Comparison of ENCODE assay signal across 8 cellular contexts in genomic region chr4:48268956-48269860, GRCh38. TPM values are rescaled to one million over a fixed set of nuclear protein-coding genes. Genes with fewer than 3 reads are reported as not detected.
DNase-seq lines count a peak whose midpoint lies in the region; ATAC-seq and TF ChIP-seq lines count a peak whose summit lies in the region.

Gene TEC (minus strand): TSS chr4:48269838. CDS start chr4:48228614, 41,224 bp downstream.

- no peaks in the 10 kb centered on the region for H3K9me2 ChIP-seq in hepatocyte (replicated peaks; ENCODE audit: insufficient read depth)

- H3K4me3 ChIP-seq in hepatocyte (peak within 1 kb of the TSS; percentile 84), skeletal muscle cell (ENCODE audit: low read depth, low read length) (peak within 1 kb of the TSS; percentile 68)

- peak within 1 kb of the TSS; percentile 86 for H3K4me3 Mint-ChIP-seq in activated naive CD8-positive, alpha-beta T cell treated with anti-CD3 and anti-CD28 coated beads, Interleukin-2, amount 50 U/mL, for 24 hours

- H3K9me3 Mint-ChIP-seq in activated naive CD8-positive, alpha-beta T cell treated with anti-CD3 and anti-CD28 coated beads, Interleukin-2, amount 50 U/mL, for 24 hours = no peaks in the 10 kb centered on the region

- TF ChIP-seq CTCF in C4-2B (conservative IDR thresholded peaks at IDR 0.05) (no peak), hepatocyte (IDR thresholded peaks at IDR 0.05; ENCODE audit: poor library complexity) (no peak)

- ATAC-seq in GM19023 (IDR thresholded peaks at IDR 0.05; ENCODE audit: unreplicated experiment) (peak; percentile 32), HG03159 (IDR thresholded peaks at IDR 0.05; ENCODE audit: unreplicated experiment) (peak; percentile 27)
- ATAC-seq in activated naive CD8-positive, alpha-beta T cell treated with anti-CD3 and anti-CD28 coated beads, Interleukin-2, amount 50 U/mL, for 24 hours = peak; percentile 41

- no peaks in the 10 kb centered on the region for H3K9me3 ChIP-seq in hepatocyte (ENCODE audit: low read depth)

- H3K27me3 Mint-ChIP-seq in activated naive CD8-positive, alpha-beta T cell treated with anti-CD3 and anti-CD28 coated beads, Interleukin-2, amount 50 U/mL, for 24 hours = no peaks in the 10 kb centered on the region

- peaks cover 3% of the 10 kb centered on the region for H3K4me1 ChIP-seq in hepatocyte (ENCODE audit: insufficient read depth)

- peaks cover 20% of the 10 kb centered on the region for H3K79me2 ChIP-seq in hepatocyte

- peak within 1 kb of the TSS; percentile 97 for H3K4me2 ChIP-seq in hepatocyte

- H4K20me1 ChIP-seq in hepatocyte (ENCODE audit: insufficient read depth, poor library complexity, severe bottlenecking) = no peaks in the 10 kb centered on the region

- 3% methylated on average over 45 of the region's 63 CpGs for WGBS in hepatocyte (ENCODE audit: low lambda C conversion rate, missing lambda C conversion rate)

- H3K27ac ChIP-seq in C4-2B (peak within 1 kb of the TSS; percentile 86), hepatocyte (peak within 1 kb of the TSS; percentile 95)

- peaks cover 21% of the 10 kb centered on the region for H3K4me1 Mint-ChIP-seq in activated naive CD8-positive, alpha-beta T cell treated with anti-CD3 and anti-CD28 coated beads, Interleukin-2, amount 50 U/mL, for 24 hours

- DNase-seq in activated naive CD8-positive, alpha-beta T cell treated with anti-CD3 and anti-CD28 coated beads, Interleukin-2, amount 50 U/mL, for 24 hours = peak; percentile 34
- DNase-seq in hepatocyte (ENCODE audit: low spot score) (peak; percentile 62), skeletal muscle cell (ENCODE audit: low read depth) (no peak), H4 (ENCODE audit: low spot score) (no peak)

- H3K36me3 Mint-ChIP-seq in activated naive CD8-positive, alpha-beta T cell treated with anti-CD3 and anti-CD28 coated beads, Interleukin-2, amount 50 U/mL, for 24 hours (ENCODE audit: low read depth) = peaks cover 2% of the 10 kb centered on the region

- no peaks in the 10 kb centered on the region for H3K27me3 ChIP-seq in hepatocyte

- H3K27ac Mint-ChIP-seq in activated naive CD8-positive, alpha-beta T cell treated with anti-CD3 and anti-CD28 coated beads, Interleukin-2, amount 50 U/mL, for 24 hours = peak within 1 kb of the TSS; percentile 87

- H3K36me3 ChIP-seq in hepatocyte (replicated peaks; ENCODE audit: insufficient read depth, low read depth) = no peaks in the 10 kb centered on the region

- peak within 1 kb of the TSS; percentile 94 for H2AFZ ChIP-seq in hepatocyte

TF ChIP-seq in PFSK-1, 5 proteins besides CTCF, POLR2A, EP300 and RAD21:
- TF ChIP-seq REST (IDR thresholded peaks at IDR 0.05; ENCODE audit: insufficient read depth in 1 of 2, low read depth in 2 of 2, low read length in 2 of 2) = no peak
- peak; percentile 39 for TF ChIP-seq FOXP2 (optimal IDR thresholded peaks at IDR 0.05; ENCODE audit: borderline replicate concordance, extremely low read depth, extremely low read length, insufficient read depth)
- 0 out of 2 replicates have a peak, but pooled peaks have one; percentile 20 for TF ChIP-seq POLR2AphosphoS5 (IDR thresholded peaks at IDR 0.05; ENCODE audit: low read depth, low read length)

RNA-seq across cellular contexts. Expression of gene TEC, which starts in this region (rescaled TPM):
- polyA plus RNA-seq in PFSK-1 (2012; ENCODE audit: insufficient read length, low read depth) = 3.0 TPM
- 1.2 and 2.1 TPM in 2 replicates for total RNA-seq in hepatocyte
- 1.3 and 2.1 TPM in 2 replicates for polyA plus RNA-seq in hepatocyte
- total RNA-seq in H4 (2014; rRNA removed; shearing (Covaris generic)) = 0.06 TPM in 1 of 2 replicates, not detected in the other

Comparison
In these comparisons a context has a peak if more than half of its experiments do, and no peak if none do; other contexts are left out.
1. DNase-seq: peak in activated naive CD8-positive, alpha-beta T cell treated with anti-CD3 and anti-CD28 coated beads, Interleukin-2, amount 50 U/mL, for 24 hours (single experiment) and hepatocyte (single experiment); none in skeletal muscle cell (single experiment) and H4 (single experiment).
2. Peak in every context shown above with its lines, with median percentiles within 50 percentile points of each other: ATAC-seq.